18 cellular contexts compared by ENCODE assay signal in the genomic region with DNA sequence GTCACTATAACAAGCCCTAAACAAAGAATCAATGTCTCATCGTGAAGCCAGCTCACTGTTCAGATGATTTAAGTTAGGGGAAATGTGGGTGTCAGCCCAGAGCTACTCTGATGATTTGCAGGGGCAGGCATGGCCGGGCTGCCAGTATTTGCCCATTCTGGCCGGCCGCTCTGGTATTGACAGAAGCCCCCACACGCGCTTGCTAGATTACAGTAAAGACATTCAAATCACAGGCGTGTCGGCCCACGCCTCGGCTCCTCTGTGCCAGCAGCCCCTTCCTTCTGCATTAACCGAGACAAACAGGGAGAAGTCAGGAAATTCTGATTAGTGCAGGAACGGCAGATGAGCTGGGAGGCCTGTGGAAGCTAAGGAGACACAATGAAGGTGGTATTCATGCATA.
"Had no signal": no experiment of that assay in that cellular context is flagged by ENCODE, and none has a peak within 500 bp of the region (broad histone marks: within the 10 kb centered on the region; RNA-seq: fewer than 3 reads in every experiment).

No MANE protein-coding gene starts in this region.

- H3K4me1 ChIP-seq: esophagus squamous epithelium, upper lobe of right lung, vagina had no signal

- H3K9me3 ChIP-seq: esophagus squamous epithelium, neutrophil, right atrium auricular region, tibial nerve, upper lobe of right lung, vagina had no signal

- H3K4me1 Mint-ChIP-seq: central memory CD8-positive, alpha-beta T cell; natural killer cell had no signal

- H3K27me3 Mint-ChIP-seq: central memory CD8-positive, alpha-beta T cell; stimulated activated memory B cell treated with anti-CD40 and anti-IgM and Interleukin-4, amounts not matched to agents 10 μg/mL and 1 μg/mL and 100 μg/mL, for 72 hours; stimulated activated naive CD8-positive, alpha-beta T cell treated with anti-CD3 and anti-CD28 coated beads, Interleukin-15, Interleukin-2, amounts not matched to agents 100 ng/mL and 50 ng/mL, for 24 hours had no signal

- H3K79me2 ChIP-seq: hepatocyte had no signal

- ATAC-seq: left colon; natural killer cell; stimulated activated memory B cell treated with anti-CD40 and anti-IgM and Interleukin-4, amounts not matched to agents 10 μg/mL and 1 μg/mL and 100 μg/mL, for 72 hours; upper lobe of right lung had no signal

- H3K27me3 ChIP-seq: esophagus squamous epithelium, hepatocyte, neutrophil, right atrium auricular region, tibial nerve, upper lobe of right lung, vagina had no signal

- H3K36me3 Mint-ChIP-seq: natural killer cell had no signal

- H3K36me3 ChIP-seq: esophagus squamous epithelium, neutrophil, right atrium auricular region, tibial nerve, upper lobe of right lung, vagina had no signal

- DNase-seq: effector memory CD4-positive, alpha-beta T cell; esophagus squamous epithelium; foreskin fibroblast; kidney; natural killer cell; stimulated activated CD4-positive, alpha-beta T cell treated with anti-CD3 and anti-CD28 coated beads, Interleukin-2, amount 100 ng/mL, for 48 hours; upper lobe of right lung had no signal

- H3K4me3 ChIP-seq: esophagus squamous epithelium, hepatocyte, right atrium auricular region, smooth muscle cell, tibial nerve, upper lobe of right lung, vagina had no signal

- H2AFZ ChIP-seq: hepatocyte had no signal

- H3K4me2 ChIP-seq: hepatocyte, smooth muscle cell had no signal

- H3K9me3 Mint-ChIP-seq: central memory CD8-positive, alpha-beta T cell; natural killer cell had no signal

- H3K27ac ChIP-seq: epithelial cell of prostate, esophagus squamous epithelium, hepatocyte, neutrophil, right atrium auricular region, upper lobe of right lung, vagina had no signal

- H3K27ac Mint-ChIP-seq: natural killer cell; stimulated activated memory B cell treated with anti-CD40 and anti-IgM and Interleukin-4, amounts not matched to agents 10 μg/mL and 1 μg/mL and 100 μg/mL, for 72 hours; stimulated activated naive CD8-positive, alpha-beta T cell treated with anti-CD3 and anti-CD28 coated beads, Interleukin-15, Interleukin-2, amounts not matched to agents 100 ng/mL and 50 ng/mL, for 24 hours had no signal

- H3K4me3 Mint-ChIP-seq: central memory CD8-positive, alpha-beta T cell; natural killer cell; stimulated activated memory B cell treated with anti-CD40 and anti-IgM and Interleukin-4, amounts not matched to agents 10 μg/mL and 1 μg/mL and 100 μg/mL, for 72 hours; stimulated activated naive CD8-positive, alpha-beta T cell treated with anti-CD3 and anti-CD28 coated beads, Interleukin-15, Interleukin-2, amounts not matched to agents 100 ng/mL and 50 ng/mL, for 24 hours had no signal
